13 cellular contexts compared by ENCODE assay signal in genomic region chr22:17943533-17944204, GRCh38.
DNase-seq lines count a peak whose midpoint lies in the region; ATAC-seq, FAIRE-seq and TF ChIP-seq lines count a peak whose summit lies in the region.
"Had no signal": no experiment of that assay in that cellular context is flagged by ENCODE, and none has a peak within 500 bp of the region (broad histone marks: within the 10 kb centered on the region; RNA-seq: fewer than 3 reads in every experiment).

No MANE protein-coding gene starts in this region.

- H4K5ac ChIP-seq in H1 (ENCODE audit: insufficient read length, low read depth, low read length), result no peak overlapping the region

- peaks cover 3 to 85% of the 10 kb centered on the region in 2 experiments; a peak in 3 of 4 replicates for H3K79me2 ChIP-seq in H1 (ENCODE audit: control insufficient read depth in 1 of 2, insufficient read depth in 2 of 2, low read length in 2 of 2)
- peaks cover 98% of the 10 kb centered on the region for H3K79me2 ChIP-seq in GM23338 (replicated peaks; ENCODE audit: insufficient read depth)

- H2BK15ac ChIP-seq in H1 (ENCODE audit: low read length) (no peak overlapping the region), neuronal stem cell (ENCODE audit: low read length) (no peak overlapping the region)

- H3K4me1 Mint-ChIP-seq in GM23338, result peaks cover 64% of the 10 kb centered on the region

- no peak overlapping the region for H4K91ac ChIP-seq in H1 (replicated peaks; ENCODE audit: insufficient read length, low read length)
- no peak overlapping the region for H4K91ac ChIP-seq in neuronal stem cell (ENCODE audit: low read depth, low read length, poor library complexity)

- FAIRE-seq in H1 (lab: Jason Lieb, UNC), result no peak

- no peak overlapping the region for H3K4me3 Mint-ChIP-seq in GM23338

- H3K4me3 ChIP-seq in right atrium auricular region (no peak overlapping the region), H1 (ENCODE audit: extremely low read depth in 1 of 4, insufficient read depth in 2 of 4, low read depth in 3 of 4, low read length in 4 of 4) (no peak overlapping the region), neuronal stem cell (ENCODE audit: low read length in 2 of 2) (no peak overlapping the region), GM23338 (no peak overlapping the region)
- H3K4me3 ChIP-seq: SJCRH30, skin epidermis had no signal

- POLR2A ChIA-PET in H1 (lab: Charles Lee; ENCODE audit: partially characterized antibody), result interaction anchor here (1.4 kb wide), 1 partner anchor 13 kb away, joined by 5 read pairs; no protein-coding TSS in a partner anchor

- H2BK120ac ChIP-seq in H1 (replicated peaks; ENCODE audit: low read depth, low read length), result no peak overlapping the region
- H2BK120ac ChIP-seq in neuronal stem cell (ENCODE audit: low read depth, low read length), result no peak overlapping the region

- TF ChIP-seq POLR2A in H1 (IDR thresholded peaks at IDR 0.05; ENCODE audit: control extremely low read depth in 1 of 2, low read depth in 2 of 2, low read length in 2 of 2), result no peak

- H3K9me2 ChIP-seq in GM23338 (ENCODE audit: insufficient read depth), result no peaks in the 10 kb centered on the region

- no peak overlapping the region for H3K23ac ChIP-seq in H1 (ENCODE audit: insufficient read length)
- H3K23ac ChIP-seq in neuronal stem cell (ENCODE audit: low read depth, low read length, poor library complexity), result no peak overlapping the region

- H3K14ac ChIP-seq in H1 (ENCODE audit: insufficient read length), result no peak overlapping the region
- H3K14ac ChIP-seq in neuronal stem cell (ENCODE audit: low read length), result no peak overlapping the region

- TF ChIP-seq CTCF in right atrium auricular region (IDR thresholded peaks at IDR 0.05), result no peak
- TF ChIP-seq CTCF in H1 (IDR thresholded peaks at IDR 0.05; ENCODE audit: control extremely low read depth in 1 of 3, insufficient read depth in 1 of 3, low read depth in 1 of 3, low read length in 3 of 3), result no peak
- TF ChIP-seq CTCF in GM23338 (conservative IDR thresholded peaks at IDR 0.05; ENCODE audit: low read depth in 2 of 2), result no peak

- H2AFZ ChIP-seq in H1 (ENCODE audit: low read length), result no peak overlapping the region
- no peak overlapping the region for H2AFZ ChIP-seq in neuronal stem cell (ENCODE audit: low read length)
- no peak overlapping the region for H2AFZ ChIP-seq in GM23338

- DNase-seq in right atrium auricular region (ENCODE audit: low spot score), result no peak
- DNase-seq in Right ventricle myocardium superior, result no peak
- DNase-seq in H1 (ENCODE audit: low read depth in 1 of 2, low spot score in 2 of 2), result no peak
- no peak for DNase-seq in neuronal stem cell (ENCODE audit: low spot score)
- no peak for DNase-seq in GM23338 (ENCODE audit: low spot score)
- no peak for DNase-seq in activated effector memory CD4-positive, alpha-beta T cell treated with anti-CD3 and anti-CD28 coated beads, Interleukin-2, amount 50 U/mL, for 16 hours
- DNase-seq in stimulated activated CD4-positive, alpha-beta T cell treated with anti-CD3 and anti-CD28 coated beads, Interleukin-2, amount 100 ng/mL, for 24 hours, result no peak
- DNase-seq: activated T-cell treated with anti-CD3 and anti-CD28 coated beads for 4 hours, GF-D8, hypothalamus, SJCRH30 had no signal

- H3K18ac ChIP-seq in H1 (ENCODE audit: extremely low read depth, low read length), result no peak overlapping the region; the same call in 1 of the 2 replicates
- H3K18ac ChIP-seq in neuronal stem cell (ENCODE audit: low read length), result no peak overlapping the region

- no peaks in the 10 kb centered on the region for H3K9me3 ChIP-seq in right atrium auricular region
- no peaks in the 10 kb centered on the region for H3K9me3 ChIP-seq in H1 (ENCODE audit: insufficient read depth in 2 of 2, low read depth in 1 of 2, low read length in 1 of 2)
- peaks cover 0 to 3% of the 10 kb centered on the region in 2 donors for H3K9me3 ChIP-seq in neuronal stem cell (replicated peaks in 1 of 2; ENCODE audit: control insufficient read depth in 2 of 2, insufficient read depth in 1 of 2, low read depth in 1 of 2, low read length in 2 of 2)
- H3K9me3 ChIP-seq: SJCRH30 had no signal

- H3K4me1 ChIP-seq in right atrium auricular region, result peaks cover 0 to 79% of the 10 kb centered on the region in 2 donors
- H3K4me1 ChIP-seq in H1 (replicated peaks in 1 of 4; ENCODE audit: control insufficient read depth in 3 of 4, insufficient read depth in 4 of 4, low read length in 3 of 4), result peaks cover 6 to 28% (median 23%) of the 10 kb centered on the region in 4 experiments; a peak in 6 of 7 replicates
- peaks cover 23 to 39% of the 10 kb centered on the region in 2 donors for H3K4me1 ChIP-seq in neuronal stem cell (ENCODE audit: control insufficient read depth in 2 of 2, insufficient read depth in 1 of 2, low read depth in 1 of 2, low read length in 2 of 2)
- H3K4me1 ChIP-seq in GM23338 (ENCODE audit: insufficient read depth), result peaks cover 48% of the 10 kb centered on the region

- no peaks in the 10 kb centered on the region for H3K36me3 ChIP-seq in right atrium auricular region
- H3K36me3 ChIP-seq in H1 (ENCODE audit: control insufficient read depth in 2 of 4, insufficient read depth in 4 of 4, low read length in 3 of 4), result no peaks in the 10 kb centered on the region
- H3K36me3 ChIP-seq in neuronal stem cell (replicated peaks in 1 of 2; ENCODE audit: control insufficient read depth in 2 of 2, insufficient read depth in 2 of 2, low read length in 2 of 2), result no peaks in the 10 kb centered on the region
- no peaks in the 10 kb centered on the region for H3K36me3 ChIP-seq in GM23338 (ENCODE audit: insufficient read depth)

- intact Hi-C loops in Right ventricle myocardium superior (cut with DNase I), result no loop called here

- H3K9me3 Mint-ChIP-seq in GM23338, result no peaks in the 10 kb centered on the region

- no peaks in the 10 kb centered on the region for H3K23me2 ChIP-seq in H1 (ENCODE audit: low read depth, low read length)

- TF ChIP-seq RAD21 in H1 (IDR thresholded peaks at IDR 0.05 in 1 of 2, conservative IDR thresholded peaks at IDR 0.05 in 1 of 2; ENCODE audit: low read depth in 2 of 2, low read length in 2 of 2), result no peak

- no peak overlapping the region for H3K27ac Mint-ChIP-seq in GM23338

- no peaks in the 10 kb centered on the region for H3F3A ChIP-seq in GM23338 (replicated peaks; ENCODE audit: low read depth)

- no peak for ATAC-seq in Right ventricle myocardium superior (ENCODE audit: poor library complexity)
- no peak; the same call in 2 of the 3 replicates for ATAC-seq in GM23338
- no peak for ATAC-seq in HG02885 (IDR thresholded peaks at IDR 0.05; ENCODE audit: poor library complexity, unreplicated experiment)

- H3K27me3 ChIP-seq in right atrium auricular region (no peaks in the 10 kb centered on the region), H1 (replicated peaks in 1 of 4; ENCODE audit: control insufficient read depth in 3 of 4, extremely low read depth in 1 of 4, insufficient read depth in 3 of 4, low read length in 3 of 4) (no peaks in the 10 kb centered on the region), neuronal stem cell (ENCODE audit: control insufficient read depth in 3 of 3, insufficient read depth in 3 of 3, low read depth in 1 of 3, low read length in 3 of 3) (no peaks in the 10 kb centered on the region), GM23338 (ENCODE audit: insufficient read depth) (no peaks in the 10 kb centered on the region)
- H3K27me3 ChIP-seq: SJCRH30 had no signal

- H3K36me3 Mint-ChIP-seq in GM23338 (ENCODE audit: low read depth), result no peaks in the 10 kb centered on the region

- H2BK12ac ChIP-seq in H1 (ENCODE audit: low read depth, low read length) (no peak overlapping the region), neuronal stem cell (ENCODE audit: low read length) (no peak overlapping the region)

- H3K4ac ChIP-seq in H1 (replicated peaks; ENCODE audit: insufficient read length, low read depth, low read length) (no peak overlapping the region), neuronal stem cell (ENCODE audit: low read length) (no peak overlapping the region)

- H3K9ac ChIP-seq in H1 (replicated peaks in 1 of 4; ENCODE audit: extremely low read depth in 1 of 4, low read depth in 3 of 4, low read length in 3 of 4) (no peak overlapping the region), neuronal stem cell (ENCODE audit: low read depth, low read length, poor library complexity) (no peak overlapping the region)

- H3K27ac ChIP-seq in right atrium auricular region (peak overlapping the region; percentile 75 to 80), H1 (ENCODE audit: low read depth, low read length) (no peak overlapping the region), neuronal stem cell (replicated peaks; ENCODE audit: low read length) (peak overlapping the region; percentile 51), GM23338 (ENCODE audit: low read depth) (no peak overlapping the region)
- H3K27ac ChIP-seq: SJCRH30, skin epidermis had no signal

- 94% methylated on average over 5 of the region's 5 CpGs; no CpG with 5 or more reads in 1 of the 2 experiments for WGBS in H1 (ENCODE audit: extremely low coverage in 1 of 2, insufficient coverage in 1 of 2, insufficient read length in 1 of 2, insufficient replicate concordance in 2 of 2, low coverage in 1 of 2, low lambda C conversion rate in 2 of 2, missing lambda C conversion rate in 1 of 2), 2 experiments
- WGBS in neuronal stem cell (ENCODE audit: extremely low coverage in 2 of 2, insufficient read length in 2 of 2, insufficient replicate concordance in 1 of 2), 2 donors, result no CpG with 5 or more reads among the region's 5 CpGs

- H2BK20ac ChIP-seq in H1 (ENCODE audit: low read length), result no peak overlapping the region

- TF ChIP-seq EP300 in H1 (IDR thresholded peaks at IDR 0.05; ENCODE audit: borderline replicate concordance in 1 of 2, low read depth in 2 of 2, low read length in 2 of 2), result no peak

- no peak overlapping the region for H3K56ac ChIP-seq in H1 (replicated peaks; ENCODE audit: insufficient read length, low read depth, low read length)

- H3K4me2 ChIP-seq in H1 (ENCODE audit: insufficient read depth in 1 of 2, low read depth in 2 of 2, low read length in 2 of 2) (no peak overlapping the region), neuronal stem cell (ENCODE audit: insufficient read depth, low read length, poor library complexity, severe bottlenecking) (no peak overlapping the region), GM23338 (no peak overlapping the region)

- H4K20me1 ChIP-seq in H1 (replicated peaks in 1 of 2; ENCODE audit: control insufficient read depth in 1 of 2, insufficient read depth in 2 of 2, low read length in 2 of 2) (peaks cover 9 to 20% of the 10 kb centered on the region in 2 experiments), GM23338 (replicated peaks; ENCODE audit: insufficient read depth) (no peaks in the 10 kb centered on the region; the same call in 1 of the 2 replicates)

- H3K79me1 ChIP-seq in H1 (ENCODE audit: low read depth, low read length) (peaks cover 12% of the 10 kb centered on the region), neuronal stem cell (ENCODE audit: low read depth, low read length) (peaks cover 3% of the 10 kb centered on the region)

- no peak overlapping the region for H2AK5ac ChIP-seq in H1 (ENCODE audit: low read depth, low read length)
- no peak overlapping the region for H2AK5ac ChIP-seq in neuronal stem cell (ENCODE audit: low read depth, low read length)

- H4K8ac ChIP-seq in H1 (ENCODE audit: extremely low read depth, insufficient read depth, low read length), result no peak overlapping the region
- H4K8ac ChIP-seq in neuronal stem cell (ENCODE audit: low read depth, low read length), result no peak overlapping the region

- CTCF ChIA-PET in H1 (lab: Charles Lee; ENCODE audit: partially characterized antibody), result interaction anchor here (0.6 to 3.5 kb wide), 7 partner anchors 17 to 156 kb away, joined by 3 to 8 read pairs (median 4); no protein-coding TSS in a partner anchor

- H3K27me3 Mint-ChIP-seq in GM23338 (ENCODE audit: insufficient read depth, low read depth, poor library complexity), result peaks cover 11% of the 10 kb centered on the region

- H2BK5ac ChIP-seq in H1 (ENCODE audit: low read depth, low read length) (no peak overlapping the region), neuronal stem cell (ENCODE audit: low read length) (no peak overlapping the region)

Comparison
In these comparisons a context has a peak if more than half of its experiments do, and no peak if none do; other contexts are left out.
1. H3K27ac ChIP-seq: peak in right atrium auricular region (2 of 2) and neuronal stem cell (single experiment); none in H1 (single experiment) and GM23338 (single experiment).